ENCODE assay signal across 20 cellular contexts in the genomic region with DNA sequence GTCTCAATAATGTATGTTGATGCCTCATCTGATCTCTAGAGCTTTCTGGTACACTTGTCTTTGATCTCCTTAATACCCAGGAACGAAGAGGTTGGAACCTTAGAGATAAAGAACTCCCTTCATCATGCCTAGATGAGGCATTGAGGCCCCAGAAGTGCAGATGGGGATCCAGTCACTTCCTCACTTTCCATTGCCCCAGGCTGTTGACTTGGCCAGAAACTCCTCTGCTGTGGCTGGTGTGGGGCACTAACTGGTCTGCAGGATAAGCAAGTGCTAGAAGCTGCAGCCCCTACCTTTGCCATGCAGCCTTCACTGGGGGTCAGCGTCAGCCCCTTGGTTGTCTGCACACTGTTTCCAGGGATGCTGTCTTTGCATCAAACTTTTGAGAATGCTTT. TPM values are rescaled to one million over a fixed set of nuclear protein-coding genes. Genes with fewer than 3 reads are reported as not detected.
"Had no signal": no experiment of that assay in that cellular context is flagged by ENCODE, and none has a peak within 500 bp of the region (broad histone marks: within the 10 kb centered on the region; RNA-seq: fewer than 3 reads in every experiment).

No MANE protein-coding gene starts in this region.

- H3K36me3 Mint-ChIP-seq: memory B cell had no signal

- H3K27ac Mint-ChIP-seq: activated naive CD8-positive, alpha-beta T cell treated with anti-CD3 and anti-CD28 coated beads for 36 hours; activated T-cell treated with anti-CD3 and anti-CD28 coated beads, Interleukin-2, amount 50 U/mL, for 24 hours; activated T-helper 17 cell treated with anti-CD3 and anti-CD28 coated beads, Interleukin-2, amount 50 U/mL, for 72 hours; dendritic cell treated with granulocyte-macrophage colony-stimulating factor and Interleukin-4, amounts not matched to agents 40 ng/mL and 50 ng/mL, for 4 days; memory B cell; WTC11 had no signal

- H3K4me3 Mint-ChIP-seq: activated naive CD8-positive, alpha-beta T cell treated with anti-CD3 and anti-CD28 coated beads for 36 hours; activated T-cell treated with anti-CD3 and anti-CD28 coated beads, Interleukin-2, amount 50 U/mL, for 24 hours; activated T-helper 17 cell treated with anti-CD3 and anti-CD28 coated beads, Interleukin-2, amount 50 U/mL, for 72 hours; dendritic cell treated with granulocyte-macrophage colony-stimulating factor and Interleukin-4, amounts not matched to agents 40 ng/mL and 50 ng/mL, for 4 days; memory B cell; neural crest cell; WTC11 had no signal

- DNase-seq: activated naive CD4-positive, alpha-beta T cell treated with Interleukin-2 at 50 U/mL for 16 hours; activated naive CD8-positive, alpha-beta T cell treated with anti-CD3 and anti-CD28 coated beads for 36 hours; activated T-cell treated with anti-CD3 and anti-CD28 coated beads, Interleukin-2, amount 50 U/mL, for 24 hours; effector CD8-positive, alpha-beta T cell; glutamatergic neuron; hippocampal formation; occipital lobe; stimulated activated CD4-positive, alpha-beta T cell treated with anti-CD3 and anti-CD28 coated beads, Interleukin-4, amount 100 ng/mL, for 1 hour; stimulated activated naive CD4-positive, alpha-beta T cell; T-helper 9 cell; testis; trophoblast cell had no signal

- H3K27me3 Mint-ChIP-seq: activated naive CD8-positive, alpha-beta T cell treated with anti-CD3 and anti-CD28 coated beads for 36 hours; activated T-cell treated with anti-CD3 and anti-CD28 coated beads, Interleukin-2, amount 50 U/mL, for 24 hours had no signal

- H3K9me3 Mint-ChIP-seq: activated T-cell treated with anti-CD3 and anti-CD28 coated beads, Interleukin-2, amount 50 U/mL, for 24 hours; activated T-helper 17 cell treated with anti-CD3 and anti-CD28 coated beads, Interleukin-2, amount 50 U/mL, for 72 hours; dendritic cell treated with granulocyte-macrophage colony-stimulating factor and Interleukin-4, amounts not matched to agents 40 ng/mL and 50 ng/mL, for 4 days; neural crest cell had no signal

- H3K4me1 Mint-ChIP-seq: activated naive CD8-positive, alpha-beta T cell treated with anti-CD3 and anti-CD28 coated beads for 36 hours; activated T-helper 17 cell treated with anti-CD3 and anti-CD28 coated beads, Interleukin-2, amount 50 U/mL, for 72 hours; WTC11 had no signal

- ATAC-seq: activated T-helper 17 cell treated with anti-CD3 and anti-CD28 coated beads, Interleukin-2, amount 50 U/mL, for 72 hours; esophagus mucosa; WTC11 had no signal

RNA-seq across cellular contexts. Expression of a gene that starts 49.9 kb away (rescaled TPM):
- total RNA-seq: activated naive CD8-positive, alpha-beta T cell treated with anti-CD3 and anti-CD28 coated beads for 36 hours; activated T-helper 17 cell treated with anti-CD3 and anti-CD28 coated beads, Interleukin-2, amount 50 U/mL, for 72 hours; mononuclear cell; T-helper 1 cell treated with Interleukin-12 subunit alpha and Interleukin-12 subunit beta and Interleukin-4 antibody, amounts not matched to agents 30 ng/mL and 1 ng/mL, for 36 hours had no signal
